22 cellular contexts compared by ENCODE assay signal in genomic region chr4:3482707-3483106, GRCh38. TPM values are rescaled to one million over a fixed set of nuclear protein-coding genes. Genes with fewer than 3 reads are reported as not detected.
"Had no signal": no experiment of that assay in that cellular context is flagged by ENCODE, and none has a peak within 500 bp of the region (broad histone marks: within the 10 kb centered on the region; RNA-seq: fewer than 3 reads in every experiment).

No MANE protein-coding gene starts in this region.

- H3K4me1 ChIP-seq: right lobe of liver had no signal

- H3K9me3 ChIP-seq: esophagus muscularis mucosa, neutrophil, ovary, prostate gland, right lobe of liver, thyroid gland had no signal

- H3K27ac Mint-ChIP-seq: activated naive CD4-positive, alpha-beta T cell treated with anti-CD3 and anti-CD28 coated beads, Interleukin-2, amount 50 U/mL, for 72 hours; activated T-helper 17 cell treated with anti-CD3 and anti-CD28 coated beads, Interleukin-2, amount 50 U/mL, for 72 hours; effector memory CD8-positive, alpha-beta T cell; natural killer cell treated with Interleukin-12 subunit alpha and Interleukin-12 subunit beta and Interleukin-15 and Interleukin-18, amount 100 ng/mL, for 72 hours; T-helper 1 cell treated with Interleukin-12 subunit alpha and Interleukin-12 subunit beta and Interleukin-4 antibody, amounts not matched to agents 30 μg/mL and 1 μg/mL, for 36 hours; WTC11 had no signal

- H3K4me3 Mint-ChIP-seq: activated T-helper 17 cell treated with anti-CD3 and anti-CD28 coated beads, Interleukin-2, amount 50 U/mL, for 72 hours; central memory CD8-positive, alpha-beta T cell; effector memory CD8-positive, alpha-beta T cell; natural killer cell treated with Interleukin-12 subunit alpha and Interleukin-12 subunit beta and Interleukin-15 and Interleukin-18, amount 100 ng/mL, for 72 hours; T-helper 1 cell treated with Interleukin-12 subunit alpha and Interleukin-12 subunit beta and Interleukin-4 antibody, amounts not matched to agents 30 μg/mL and 1 μg/mL, for 36 hours; WTC11 had no signal

- H3K4me3 ChIP-seq: dorsolateral prefrontal cortex, esophagus muscularis mucosa, lung, ovary, prostate gland, right lobe of liver, thyroid gland had no signal

- DNase-seq: activated T-cell treated with anti-CD3 and anti-CD28 coated beads, Interleukin-2, amount 50 U/mL, for 1 hour; dorsolateral prefrontal cortex; effector memory CD8-positive, alpha-beta T cell; islet precursor cell; ovary; right lobe of liver; stimulated activated CD4-positive, alpha-beta T cell treated with anti-CD3 and anti-CD28 coated beads, Interleukin-2, amount 100 ng/mL, for 48 hours; stimulated activated CD8-positive, alpha-beta memory T cell treated with anti-CD3 and anti-CD28 coated beads, Interleukin-4, amount 100 ng/mL, for 48 hours; stimulated activated naive CD4-positive, alpha-beta T cell; thyroid gland had no signal

- H3K4me1 Mint-ChIP-seq: activated T-helper 17 cell treated with anti-CD3 and anti-CD28 coated beads, Interleukin-2, amount 50 U/mL, for 72 hours had no signal

- H3K9me3 Mint-ChIP-seq: activated naive CD4-positive, alpha-beta T cell treated with anti-CD3 and anti-CD28 coated beads, Interleukin-2, amount 50 U/mL, for 72 hours; activated T-helper 17 cell treated with anti-CD3 and anti-CD28 coated beads, Interleukin-2, amount 50 U/mL, for 72 hours; central memory CD8-positive, alpha-beta T cell; effector memory CD8-positive, alpha-beta T cell; natural killer cell treated with Interleukin-12 subunit alpha and Interleukin-12 subunit beta and Interleukin-15 and Interleukin-18, amount 100 ng/mL, for 72 hours; T-helper 1 cell treated with Interleukin-12 subunit alpha and Interleukin-12 subunit beta and Interleukin-4 antibody, amounts not matched to agents 30 μg/mL and 1 μg/mL, for 36 hours; WTC11 had no signal

- ATAC-seq: activated naive CD4-positive, alpha-beta T cell treated with anti-CD3 and anti-CD28 coated beads, Interleukin-2, amount 50 U/mL, for 72 hours; activated T-helper 17 cell treated with anti-CD3 and anti-CD28 coated beads, Interleukin-2, amount 50 U/mL, for 72 hours; effector memory CD8-positive, alpha-beta T cell; natural killer cell treated with Interleukin-12 subunit alpha and Interleukin-12 subunit beta and Interleukin-15 and Interleukin-18, amount 100 ng/mL, for 72 hours; right lobe of liver; WTC11 had no signal

- H3K36me3 ChIP-seq: esophagus muscularis mucosa, neutrophil, ovary, prostate gland, right lobe of liver, thyroid gland had no signal

- H3K27ac ChIP-seq: dorsolateral prefrontal cortex, esophagus muscularis mucosa, neutrophil, ovary, right lobe of liver, thyroid gland had no signal

- H3K27me3 ChIP-seq: ovary, right lobe of liver, thyroid gland had no signal

- H3K36me3 Mint-ChIP-seq: activated naive CD4-positive, alpha-beta T cell treated with anti-CD3 and anti-CD28 coated beads, Interleukin-2, amount 50 U/mL, for 72 hours; natural killer cell treated with Interleukin-12 subunit alpha and Interleukin-12 subunit beta and Interleukin-15 and Interleukin-18, amount 100 ng/mL, for 72 hours; WTC11 had no signal

RNA-seq across cellular contexts. Expression of gene DOK7, which starts 19.6 kb away (rescaled TPM):
- total RNA-seq: activated naive CD4-positive, alpha-beta T cell treated with anti-CD3 and anti-CD28 coated beads, Interleukin-2, amount 50 U/mL, for 72 hours; activated T-helper 17 cell treated with anti-CD3 and anti-CD28 coated beads, Interleukin-2, amount 50 U/mL, for 72 hours; astrocyte had no signal

RNA-seq across cellular contexts. Expression of gene HGFAC, which starts 40.9 kb away (rescaled TPM):
- total RNA-seq: activated naive CD4-positive, alpha-beta T cell treated with anti-CD3 and anti-CD28 coated beads, Interleukin-2, amount 50 U/mL, for 72 hours; activated T-helper 17 cell treated with anti-CD3 and anti-CD28 coated beads, Interleukin-2, amount 50 U/mL, for 72 hours; natural killer cell treated with Interleukin-12 subunit alpha and Interleukin-12 subunit beta and Interleukin-15 and Interleukin-18, amount 100 ng/mL, for 72 hours; ureter had no signal
